19 cellular contexts compared by ENCODE assay signal in the genomic region with DNA sequence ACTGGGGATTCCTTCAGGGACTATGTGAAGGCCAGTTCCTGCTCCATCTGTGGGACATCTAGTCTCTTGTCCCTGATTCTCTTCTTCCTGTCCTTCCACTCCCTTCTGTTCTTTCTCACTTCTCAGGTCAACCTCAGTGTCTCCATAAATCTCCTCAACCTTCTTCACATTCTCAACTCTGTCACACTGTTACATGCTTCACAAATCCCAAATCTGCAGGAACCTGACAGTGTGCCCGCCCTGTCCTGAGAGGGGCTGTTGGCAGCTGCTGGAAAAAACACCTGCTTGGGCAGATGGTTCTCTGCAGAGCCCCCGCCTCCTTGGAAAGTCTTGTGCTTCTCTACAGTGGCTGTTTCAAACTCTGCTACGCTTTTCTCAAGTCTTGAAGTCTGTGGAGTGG.
"Had no signal": no experiment of that assay in that cellular context is flagged by ENCODE, and none has a peak within 500 bp of the region (broad histone marks: within the 10 kb centered on the region; RNA-seq: fewer than 3 reads in every experiment).

No MANE protein-coding gene starts in this region.

- DNase-seq: nephron progenitor cell; nucleus accumbens; ovary; posterior cingulate gyrus; psoas muscle; right cardiac atrium; right lobe of liver; sigmoid colon; small intestine; stimulated activated CD4-positive, alpha-beta T cell treated with anti-CD3 and anti-CD28 coated beads, Interleukin-15, amount 100 ng/mL, for 24 hours; stimulated activated CD4-positive, alpha-beta T cell treated with anti-CD3 and anti-CD28 coated beads, Interleukin-2, amount 100 ng/mL, for 24 hours; stimulated activated CD4-positive, alpha-beta T cell treated with anti-CD3 and anti-CD28 coated beads, Interleukin-2, amount 100 ng/mL, for 48 hours; stimulated activated CD4-positive, alpha-beta T cell treated with anti-CD3 and anti-CD28 coated beads, Interleukin-4, amount 100 ng/mL, for 24 hours; stimulated activated naive B cell treated with anti-CD40 and anti-IgM and Interleukin-4, amounts not matched to agents 10 μg/mL and 1 μg/mL and 100 μg/mL, for 72 hours; stimulated activated naive CD4-positive, alpha-beta T cell treated with Interleukin-2 at 50 U/mL for 16 hours; stomach; thyroid gland; trophoblast cell; upper lobe of left lung had no signal
